ENCODE assay signal across 23 cellular contexts in genomic region chr9:134694714-134695113, GRCh38. TPM values are rescaled to one million over a fixed set of nuclear protein-coding genes. Genes with fewer than 3 reads are reported as not detected.
"Had no signal": no experiment of that assay in that cellular context is flagged by ENCODE, and none has a peak within 500 bp of the region (broad histone marks: within the 10 kb centered on the region; RNA-seq: fewer than 3 reads in every experiment).

No MANE protein-coding gene starts in this region.

- H3K4me3 Mint-ChIP-seq: activated CD4-positive, alpha-beta memory T cell treated with anti-CD3 and anti-CD28 coated beads, Interleukin-2, amount 10 ng/mL, durations not matched to agents 7 days and 5 days; activated CD4-positive, alpha-beta T cell treated with anti-CD3 and anti-CD28 coated beads, Interleukin-2, amount 10 ng/mL, durations not matched to agents 24 days and 14 days; activated CD8-positive, alpha-beta memory T cell treated with anti-CD3 and anti-CD28 coated beads, Interleukin-2, amount 10 ng/mL, durations not matched to agents 7 days and 5 days; activated naive CD4-positive, alpha-beta T cell treated with anti-CD3 and anti-CD28 coated beads, Interleukin-2, amount 50 U/mL, for 24 hours; brain; nephron progenitor cell; stimulated activated naive CD8-positive, alpha-beta T cell treated with anti-CD3 and anti-CD28 coated beads, Interleukin-15, amount 100 ng/mL, for 72 hours had no signal

- H3K27me3 ChIP-seq: tibial nerve had no signal

- H3K9me3 ChIP-seq: mucosa of descending colon, suprapubic skin, tibial nerve had no signal

- H3K27ac Mint-ChIP-seq: activated CD4-positive, alpha-beta memory T cell treated with anti-CD3 and anti-CD28 coated beads, Interleukin-2, amount 10 ng/mL, durations not matched to agents 7 days and 5 days; activated CD4-positive, alpha-beta T cell treated with anti-CD3 and anti-CD28 coated beads, Interleukin-2, amount 10 ng/mL, durations not matched to agents 24 days and 14 days; activated CD8-positive, alpha-beta memory T cell treated with anti-CD3 and anti-CD28 coated beads, Interleukin-2, amount 10 ng/mL, durations not matched to agents 7 days and 5 days; activated naive CD4-positive, alpha-beta T cell treated with anti-CD3 and anti-CD28 coated beads, Interleukin-2, amount 50 U/mL, for 24 hours; brain; nephron progenitor cell; stimulated activated naive CD8-positive, alpha-beta T cell treated with anti-CD3 and anti-CD28 coated beads, Interleukin-15, amount 100 ng/mL, for 72 hours had no signal

- H3K36me3 ChIP-seq: suprapubic skin had no signal

- DNase-seq: activated CD4-positive, alpha-beta memory T cell treated with anti-CD3 and anti-CD28 coated beads, Interleukin-2, amount 10 ng/mL, durations not matched to agents 7 days and 5 days; activated CD4-positive, alpha-beta T cell treated with anti-CD3 and anti-CD28 coated beads, Interleukin-2, amount 10 ng/mL, durations not matched to agents 24 days and 14 days; activated CD8-positive, alpha-beta memory T cell treated with anti-CD3 and anti-CD28 coated beads, Interleukin-2, amount 10 ng/mL, durations not matched to agents 7 days and 5 days; activated gamma-delta T cell treated with Interleukin-2 at 50 U/mL for 16 hours; activated T-cell treated with anti-CD3 and anti-CD28 coated beads for 4 hours; anterior cingulate cortex; caudate nucleus; effector memory CD4-positive, alpha-beta T cell; foreskin melanocyte; hippocampal formation; mesenchymal stem cell; nephron progenitor cell; nucleus accumbens; stimulated activated CD4-positive, alpha-beta T cell treated with anti-CD3 and anti-CD28 coated beads, Interleukin-12 subunit alpha, Interleukin-12 subunit beta, amount 100 ng/mL, for 4 hours; stimulated activated CD4-positive, alpha-beta T cell treated with anti-CD3 and anti-CD28 coated beads, Interleukin-4, amount 100 ng/mL, for 4 hours; stimulated activated naive CD8-positive, alpha-beta T cell treated with anti-CD3 and anti-CD28 coated beads, Interleukin-15, amount 100 ng/mL, for 72 hours had no signal

- FAIRE-seq: endothelial cell of umbilical vein had no signal

- H3K27me3 Mint-ChIP-seq: activated CD4-positive, alpha-beta T cell treated with anti-CD3 and anti-CD28 coated beads, Interleukin-2, amount 10 ng/mL, durations not matched to agents 24 days and 14 days; brain had no signal

- H3K9me3 Mint-ChIP-seq: activated CD4-positive, alpha-beta memory T cell treated with anti-CD3 and anti-CD28 coated beads, Interleukin-2, amount 10 ng/mL, durations not matched to agents 7 days and 5 days; activated CD4-positive, alpha-beta T cell treated with anti-CD3 and anti-CD28 coated beads, Interleukin-2, amount 10 ng/mL, durations not matched to agents 24 days and 14 days; activated naive CD4-positive, alpha-beta T cell treated with anti-CD3 and anti-CD28 coated beads, Interleukin-2, amount 50 U/mL, for 24 hours; nephron progenitor cell; stimulated activated naive CD8-positive, alpha-beta T cell treated with anti-CD3 and anti-CD28 coated beads, Interleukin-15, amount 100 ng/mL, for 72 hours had no signal

- H3K36me3 Mint-ChIP-seq: activated CD8-positive, alpha-beta memory T cell treated with anti-CD3 and anti-CD28 coated beads, Interleukin-2, amount 10 ng/mL, durations not matched to agents 7 days and 5 days; activated naive CD4-positive, alpha-beta T cell treated with anti-CD3 and anti-CD28 coated beads, Interleukin-2, amount 50 U/mL, for 24 hours had no signal

- ATAC-seq: activated CD8-positive, alpha-beta memory T cell treated with anti-CD3 and anti-CD28 coated beads, Interleukin-2, amount 10 ng/mL, durations not matched to agents 7 days and 5 days; esophagus mucosa; mucosa of descending colon had no signal

- H3K4me3 ChIP-seq: mucosa of descending colon, suprapubic skin, tibial nerve had no signal

- H3K27ac ChIP-seq: suprapubic skin had no signal

RNA-seq across cellular contexts. Expression of gene COL5A1, which starts 53.1 kb away (rescaled TPM):
- total RNA-seq: activated CD4-positive, alpha-beta T cell treated with anti-CD3 and anti-CD28 coated beads, Interleukin-2, amount 10 ng/mL, durations not matched to agents 24 days and 14 days had no signal
